1 cellular context compared by ENCODE assay signal in genomic region chr3:104855702-104856101, GRCh38.
TF ChIP-seq lines count a peak whose summit lies in the region.

No MANE protein-coding gene starts in this region.

TF ChIP-seq in GM23338, 12 proteins besides CTCF, POLR2A, EP300 and RAD21 (continued from another document):
- TF ChIP-seq ZNF462 (CRISPR knock-in tag; IDR thresholded peaks at IDR 0.05) = no peak
